ENCODE assay signal across 10 cellular contexts in the genomic region with DNA sequence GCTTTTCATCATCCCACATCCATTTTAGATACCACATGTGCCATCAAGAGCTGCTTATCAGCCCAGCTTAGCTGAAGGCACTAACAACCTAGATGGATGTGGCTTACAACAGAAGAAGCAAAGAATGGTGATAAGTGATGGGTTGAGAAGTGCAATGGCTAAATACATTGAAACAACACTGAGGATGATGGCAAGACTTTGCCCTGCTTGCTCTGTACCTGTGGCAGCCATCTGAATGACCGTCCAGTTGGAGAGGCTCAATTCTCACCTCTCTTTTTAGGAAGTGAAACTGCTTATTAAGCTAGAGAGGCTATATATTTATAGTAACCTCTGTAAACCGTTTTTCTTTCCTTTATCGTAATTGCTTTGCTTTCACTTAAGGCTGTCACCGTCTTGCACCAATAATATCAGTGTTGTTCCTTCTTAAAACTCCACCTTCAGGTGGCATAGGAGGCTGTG. TPM values are rescaled to one million over a fixed set of nuclear protein-coding genes. Genes with fewer than 3 reads are reported as not detected.
DNase-seq lines count a peak whose midpoint lies in the region; ATAC-seq, FAIRE-seq and TF ChIP-seq lines count a peak whose summit lies in the region.
"Had no signal": no experiment of that assay in that cellular context is flagged by ENCODE, and none has a peak within 500 bp of the region (broad histone marks: within the 10 kb centered on the region; RNA-seq: fewer than 3 reads in every experiment).

No MANE protein-coding gene starts in this region.

- peak; percentile 84 for ATAC-seq in GM18867 (IDR thresholded peaks at IDR 0.05; ENCODE audit: unreplicated experiment)
- ATAC-seq in GM21717 (IDR thresholded peaks at IDR 0.05; ENCODE audit: unreplicated experiment) = peak; percentile 73
- peak; percentile 75 for ATAC-seq in HG03196 (IDR thresholded peaks at IDR 0.05; ENCODE audit: unreplicated experiment)
- ATAC-seq in GM12878 = peak; percentile 93
- ATAC-seq: right cardiac atrium had no signal

- peaks cover 2 to 22% of the 10 kb centered on the region in 2 experiments for H3K36me3 ChIP-seq in GM12878 (ENCODE audit: control insufficient read depth in 2 of 2, insufficient read depth in 2 of 2, low read length in 1 of 2)
- peaks cover 33 to 52% of the 10 kb centered on the region in 2 donors for H3K36me3 ChIP-seq in ascending aorta

- TF ChIP-seq POLR2A in GM12878 (IDR thresholded peaks at IDR 0.05; ENCODE audit: low read depth, low read length) = peak; percentile 69

- peak; percentile 27; the same call in 1 of the 2 replicates for TF ChIP-seq RAD21 in GM12878 (IDR thresholded peaks at IDR 0.05; ENCODE audit: insufficient read depth, low read depth, low read length)

- CTCF ChIA-PET in GM12878 (lab: Yijun Ruan, JAX) = no interaction called here

- H3K27ac ChIP-seq in GM12878 (ENCODE audit: control insufficient read depth, insufficient read depth) = peak overlapping the region; percentile 80
- H3K27ac ChIP-seq in ascending aorta = no peak overlapping the region

- no peak overlapping the region; the same call in 1 of the 2 replicates for H2AFZ ChIP-seq in GM12878 (ENCODE audit: control insufficient read depth, low read depth, low read length)

- TF ChIP-seq EP300 in GM12878 (IDR thresholded peaks at IDR 0.05; ENCODE audit: borderline replicate concordance in 1 of 2, control insufficient read depth in 1 of 2, low read depth in 2 of 2, low read length in 2 of 2) = peak; percentile 78; a peak in 3 of 4 replicates

- peaks cover 16% of the 10 kb centered on the region for H3K79me2 ChIP-seq in GM12878 (ENCODE audit: control insufficient read depth, insufficient read depth, low read length)

- H3K27me3 ChIP-seq in GM12878 (replicated peaks in 1 of 2; ENCODE audit: control insufficient read depth in 2 of 2, insufficient read depth in 2 of 2, low read length in 1 of 2) = no peaks in the 10 kb centered on the region
- H3K27me3 ChIP-seq in ascending aorta = no peaks in the 10 kb centered on the region

- in situ Hi-C loops in GM12878 (cut with MboI) = no loop called here

- RAD21 ChIA-PET in GM12878 (lab: Charles Lee; ENCODE audit: unreplicated experiment) = interaction anchor here (1.0 kb wide), 1 partner anchor 65 kb away, joined by 4 read pairs; no protein-coding TSS in a partner anchor

- H3K4me2 ChIP-seq in GM12878 (ENCODE audit: control insufficient read depth, insufficient read depth) = peak overlapping the region; percentile 67

- H3K9ac ChIP-seq in GM12878 (ENCODE audit: control insufficient read depth, insufficient read depth, low read length) = no peak overlapping the region

- FAIRE-seq in GM12878 (lab: Jason Lieb, UNC) = peak; percentile 90

- H3K9me3 ChIP-seq in GM12878 (replicated peaks; ENCODE audit: control insufficient read depth, insufficient read depth, low read length) = no peaks in the 10 kb centered on the region
- H3K9me3 ChIP-seq in ascending aorta = no peaks in the 10 kb centered on the region

- H3K4me1 ChIP-seq in GM12878 (ENCODE audit: control insufficient read depth, insufficient read depth, low read length) = peaks cover 40% of the 10 kb centered on the region
- H3K4me1 ChIP-seq in ascending aorta = no peaks in the 10 kb centered on the region

- no peaks in the 10 kb centered on the region for H4K20me1 ChIP-seq in GM12878 (ENCODE audit: control insufficient read depth, insufficient read depth)

- SMC1A ChIA-PET in GM12878 (lab: Charles Lee; ENCODE audit: uncharacterized antibody, unreplicated experiment) = interaction anchor here (0.6 to 1.9 kb wide), 6 partner anchors 12 to 171 kb away, joined by 3 to 5 read pairs (median 4); no protein-coding TSS in a partner anchor

- DNase-seq in GM12878 (ENCODE audit: low read depth, low spot score) = peak; percentile 71
- no peak for DNase-seq in GOT3 (lab: John Stamatoyannopoulos, UW)
- no peak for DNase-seq in activated CD4-positive, alpha-beta T cell treated with anti-CD3 and anti-CD28 coated beads, Interleukin-2, amount 50 U/mL, for 4 hours
- DNase-seq in ascending aorta (ENCODE audit: low spot score in 2 of 2) = no peak
- no peak for DNase-seq in NCI-H146 treated with DMSO at 0.1 percent for 48 hours (lab: John Stamatoyannopoulos, UW; ENCODE audit: unreplicated experiment)
- DNase-seq: right cardiac atrium; stimulated activated CD8-positive, alpha-beta memory T cell treated with anti-CD3 and anti-CD28 coated beads, Interleukin-4, amount 100 ng/mL, for 48 hours had no signal

- intact Hi-C loops in GM12878 (cut with micrococcal nuclease; ENCODE audit: unreplicated experiment) (no loop called here), ascending aorta (cut with DNase I) (no loop called here)

- no TSS peak for BruUV-seq in GM12878 (replicated peaks; lab: Mats Ljungman, UMichigan)

- 2% methylated on average over 4 of the region's 4 CpGs for WGBS in GM12878 (ENCODE audit: insufficient coverage, insufficient replicate concordance, low lambda C conversion rate, missing lambda C conversion rate)

- no peak overlapping the region for H3K4me3 ChIP-seq in GM12878
- no peak overlapping the region for H3K4me3 ChIP-seq in ascending aorta

- TF ChIP-seq CTCF in GM12878 (IDR thresholded peaks at IDR 0.05 in 2 of 3, conservative IDR thresholded peaks at IDR 0.05 in 1 of 3; ENCODE audit: control insufficient read depth in 2 of 3, extremely low read depth in 1 of 3, insufficient read depth in 1 of 3, low read depth in 3 of 3, low read length in 3 of 3) (no peak), ascending aorta (IDR thresholded peaks at IDR 0.05) (no peak)

- POLR2A ChIA-PET in GM12878 (lab: Charles Lee) = interaction anchor here (0.6 to 1.2 kb wide), 2 partner anchors 15 to 22 kb away, joined by 3 read pairs; no protein-coding TSS in a partner anchor

TF ChIP-seq in GM12878, 131 proteins besides CTCF, POLR2A, EP300 and RAD21 (continues in another document):
- TF ChIP-seq EED (IDR thresholded peaks at IDR 0.05; ENCODE audit: low read depth) (peak; percentile 68), IKZF2 (IDR thresholded peaks at IDR 0.05) (peak; percentile 67 to 77), PAX8 (IDR thresholded peaks at IDR 0.05) (no peak), BACH1 (IDR thresholded peaks at IDR 0.05; ENCODE audit: borderline replicate concordance) (no peak; the same call in 1 of the 2 replicates), MYB (IDR thresholded peaks at IDR 0.05; ENCODE audit: borderline replicate concordance, low read depth, low read length) (peak; percentile 63; the same call in 1 of the 2 replicates), SRF (IDR thresholded peaks at IDR 0.05; ENCODE audit: low read depth in 2 of 2, low read length in 2 of 2) (no peak)

RNA-seq across cellular contexts. Expression of gene GPATCH11, which starts 5.7 kb away (rescaled TPM):
- total RNA-seq in GM12878 (2013; cell fraction: nucleolus; rRNA removed) = 11.5 and 15.2 TPM in 2 replicates
- total RNA-seq in GM12878 (2014; rRNA removed) (16.7 and 19.2 TPM in 2 replicates), GM12878 (2014; rRNA removed; fragmentation: Illumina TruSeq; extraction: Trizol) (28.5 and 31.8 TPM in 2 replicates), GM12878 (2021) (11.8 and 13.5 TPM in 2 replicates), ascending aorta (0.21 TPM)
- polyA plus RNA-seq in GM12878 (2011; ENCODE audit: low read depth) = 8.8 TPM
- polyA plus RNA-seq in GM12878 (2011; rRNA removed) (15.6 and 25.2 TPM in 2 replicates), GM12878 (2014; fragmentation: Illumina TruSeq; extraction: Trizol) (30.4 and 38.6 TPM in 2 replicates), GM12878 (2014; fragmentation: Nextera tagmentation; extraction: Ambion mirVana) (10 to 100 TPM; 11.5 to 15.9 TPM), GM12878 (2014; rRNA removed) (14.6 and 16.3 TPM in 2 replicates), GM12878 (2016; fragmentation: Nextera tagmentation; extraction: Ambion mirVana) (10 to 100 TPM; 18.4 to 18.5 TPM)
- 5.7 TPM in 2 replicates for polyA plus RNA-seq in GM12878 (2011; cell fraction: cytosol; rRNA removed)
- polyA plus RNA-seq in GM12878 (2011; cell fraction: nucleus; rRNA removed) = 3.6 and 4.7 TPM in 2 replicates
- 12.7 and 14.8 TPM in 2 replicates for polyA plus RNA-seq in GM12878 (2012)
- 5.2 and 6.2 TPM in 2 replicates for polyA minus RNA-seq in GM12878 (2011; rRNA and poly(A)+ RNA removed)
- polyA minus RNA-seq in GM12878 (2011; cell fraction: cytosol; rRNA and poly(A)+ RNA removed) = 3.6 and 3.7 TPM in 2 replicates
- polyA minus RNA-seq in GM12878 (2011; cell fraction: nucleus; rRNA and poly(A)+ RNA removed) = 1.6 and 3.1 TPM in 2 replicates

RNA-seq across cellular contexts. Expression of gene HEATR5B, which starts 5.9 kb away (rescaled TPM):
- 100.0 and 102 TPM in 2 replicates for total RNA-seq in GM12878 (2013; cell fraction: nucleolus; rRNA removed)
- total RNA-seq in GM12878 (2014; rRNA removed) (21.8 and 24.3 TPM in 2 replicates), GM12878 (2014; rRNA removed; fragmentation: Illumina TruSeq; extraction: Trizol) (24.2 and 24.4 TPM in 2 replicates), GM12878 (2021) (16.6 and 18.5 TPM in 2 replicates), ascending aorta (10.6 TPM)
- polyA plus RNA-seq in GM12878 (2011; ENCODE audit: low read depth) = 9.2 TPM
- polyA plus RNA-seq in GM12878 (2011; rRNA removed) (34.7 and 39.9 TPM in 2 replicates), GM12878 (2014; fragmentation: Illumina TruSeq; extraction: Trizol) (18.7 and 21.6 TPM in 2 replicates), GM12878 (2014; fragmentation: Nextera tagmentation; extraction: Ambion mirVana) (1 to 10 TPM; 4.1 to 7.7 TPM), GM12878 (2014; rRNA removed) (16.8 and 17.8 TPM in 2 replicates), GM12878 (2016; fragmentation: Nextera tagmentation; extraction: Ambion mirVana) (10 to 100 TPM; 13.7 to 16.4 TPM)
- polyA plus RNA-seq in GM12878 (2011; cell fraction: cytosol; rRNA removed) = 19.1 and 19.9 TPM in 2 replicates
- 42.5 and 43.6 TPM in 2 replicates for polyA plus RNA-seq in GM12878 (2011; cell fraction: nucleus; rRNA removed)
- polyA plus RNA-seq in GM12878 (2012) = 10.0 and 11.0 TPM in 2 replicates
- 47.6 and 55.7 TPM in 2 replicates for polyA minus RNA-seq in GM12878 (2011; rRNA and poly(A)+ RNA removed)
- polyA minus RNA-seq in GM12878 (2011; cell fraction: cytosol; rRNA and poly(A)+ RNA removed) = 10.4 and 13.0 TPM in 2 replicates
- 27.9 and 42.7 TPM in 2 replicates for polyA minus RNA-seq in GM12878 (2011; cell fraction: nucleus; rRNA and poly(A)+ RNA removed)

Comparison
In these comparisons a context has a peak if more than half of its experiments do, and no peak if none do; other contexts are left out.
1. RNA of gene GPATCH11, which starts 5.7 kb away (total RNA-seq): 11.5 to 31.8 TPM in GM12878; 0.21 TPM in ascending aorta (single experiment); every median in the first group is over 10 times any median in the second.
2. Peak in every context shown above with its lines, with median percentiles within 50 percentile points of each other: ATAC-seq.